Comparison of ENCODE assay signal across 9 cellular contexts in genomic region chr1:223700942-223701637, GRCh38. TPM values are rescaled to one million over a fixed set of nuclear protein-coding genes. Genes with fewer than 3 reads are reported as not detected.
DNase-seq lines count a peak whose midpoint lies in the region; ATAC-seq and TF ChIP-seq lines count a peak whose summit lies in the region.
"Had no signal": no experiment of that assay in that cellular context is flagged by ENCODE, and none has a peak within 500 bp of the region (broad histone marks: within the 10 kb centered on the region; RNA-seq: fewer than 3 reads in every experiment).

No MANE protein-coding gene starts in this region.

- H3K79me1 ChIP-seq in trophoblast cell (ENCODE audit: low read length): peaks cover 21% of the 10 kb centered on the region

- ATAC-seq in HG03571 (IDR thresholded peaks at IDR 0.05; ENCODE audit: unreplicated experiment) (no peak), GM18858 (IDR thresholded peaks at IDR 0.05; ENCODE audit: unreplicated experiment) (no peak)

- peaks cover 16 to 27% of the 10 kb centered on the region in 2 experiments for H3K4me1 ChIP-seq in trophoblast cell (ENCODE audit: control insufficient read depth in 1 of 2, insufficient read depth in 2 of 2, low read length in 2 of 2)

- H3K18ac ChIP-seq in trophoblast cell (ENCODE audit: low read length): peak overlapping the region; percentile 66

- H2BK12ac ChIP-seq in trophoblast cell (ENCODE audit: low read length): peak overlapping the region; percentile 78

- WGBS in trophoblast cell (ENCODE audit: extremely low coverage, insufficient coverage, insufficient read length): no CpG with 5 or more reads among the region's 8 CpGs

- peak overlapping the region; percentile 57 for H2AK5ac ChIP-seq in trophoblast cell (ENCODE audit: low read length)

- no peak for TF ChIP-seq POLR2A in erythroblast (IDR thresholded peaks at IDR 0.05; ENCODE audit: low read length)

- DNase-seq in DMS 273 (lab: John Stamatoyannopoulos, UW; ENCODE audit: unreplicated experiment) (peak; percentile 14), DMS 273 treated with DMSO at 0.1 percent for 48 hours (lab: John Stamatoyannopoulos, UW) (no peak), RKO (ENCODE audit: low spot score) (peak; percentile 98), erythroblast (lab: John Stamatoyannopoulos, UW) (peak; percentile 67 to 85), trophoblast cell (peak; percentile 90 to 96)
- no peak for DNase-seq in activated effector memory CD4-positive, alpha-beta T cell treated with anti-CD3 and anti-CD28 coated beads, Interleukin-2, amount 50 U/mL, for 16 hours

- no peaks in the 10 kb centered on the region for H3K27me3 ChIP-seq in trophoblast cell (ENCODE audit: insufficient read depth, low read length)

- peak overlapping the region; percentile 99 for H2BK5ac ChIP-seq in trophoblast cell (ENCODE audit: low read depth, low read length, poor library complexity)

- no peak overlapping the region for H4K12ac ChIP-seq in trophoblast cell (ENCODE audit: low read depth, low read length)

- H3K9me3 ChIP-seq in trophoblast cell (ENCODE audit: insufficient read depth, low read depth, low read length): no peaks in the 10 kb centered on the region

- H2AFZ ChIP-seq in trophoblast cell (ENCODE audit: insufficient read depth, low read length, poor library complexity): peak overlapping the region; percentile 59

- H3K79me2 ChIP-seq in trophoblast cell (ENCODE audit: control insufficient read depth, insufficient read depth, low read length, poor library complexity): peaks cover 2% of the 10 kb centered on the region

- no peak overlapping the region for H3K4me3 ChIP-seq in trophoblast cell (ENCODE audit: low read depth, low read length)

- peak overlapping the region; percentile 92 for H3K27ac ChIP-seq in trophoblast cell (ENCODE audit: low read depth, low read length)
- H3K27ac ChIP-seq: 22Rv1 had no signal

- peak overlapping the region; percentile 26 for H3K4ac ChIP-seq in trophoblast cell (ENCODE audit: low read depth, low read length)

- no peak overlapping the region for H3K23ac ChIP-seq in trophoblast cell (ENCODE audit: low read length)

- H3K4me2 ChIP-seq in trophoblast cell (ENCODE audit: low read length): peak overlapping the region; percentile 23

- H3K14ac ChIP-seq in trophoblast cell (ENCODE audit: low read length): peak overlapping the region; percentile 80

- H4K8ac ChIP-seq in trophoblast cell (ENCODE audit: low read depth, low read length): peak overlapping the region; percentile 71

- H3K36me3 ChIP-seq in trophoblast cell (ENCODE audit: control insufficient read depth in 1 of 2, insufficient read depth in 2 of 2, low read length in 2 of 2): no peaks in the 10 kb centered on the region

- H4K91ac ChIP-seq in trophoblast cell (ENCODE audit: low read depth, low read length): peak overlapping the region; percentile 94

- no peak overlapping the region for H3K9ac ChIP-seq in trophoblast cell (ENCODE audit: low read length)

- H2BK120ac ChIP-seq in trophoblast cell (ENCODE audit: insufficient read depth, low read length, poor library complexity): peak overlapping the region; percentile 96

RNA-seq across cellular contexts. Expression of gene CAPN2, which starts 11.2 kb away (rescaled TPM):
- polyA plus RNA-seq in trophoblast cell (2013): 161 and 169 TPM in 2 replicates

RNA-seq across cellular contexts. Expression of gene CAPN8, which starts 35.6 kb away (rescaled TPM):
- 0.04 and 0.08 TPM in 2 replicates for polyA plus RNA-seq in trophoblast cell (2013)

Comparison
In these comparisons a context has a peak if more than half of its experiments do, and no peak if none do; other contexts are left out.
1. DNase-seq: peak in DMS 273 (single experiment), RKO (single experiment), erythroblast (2 of 2) and trophoblast cell (2 of 2); none in DMS 273 treated with DMSO at 0.1 percent for 48 hours (single experiment) and activated effector memory CD4-positive, alpha-beta T cell treated with anti-CD3 and anti-CD28 coated beads, Interleukin-2, amount 50 U/mL, for 16 hours (single experiment).